In the genomic region with DNA sequence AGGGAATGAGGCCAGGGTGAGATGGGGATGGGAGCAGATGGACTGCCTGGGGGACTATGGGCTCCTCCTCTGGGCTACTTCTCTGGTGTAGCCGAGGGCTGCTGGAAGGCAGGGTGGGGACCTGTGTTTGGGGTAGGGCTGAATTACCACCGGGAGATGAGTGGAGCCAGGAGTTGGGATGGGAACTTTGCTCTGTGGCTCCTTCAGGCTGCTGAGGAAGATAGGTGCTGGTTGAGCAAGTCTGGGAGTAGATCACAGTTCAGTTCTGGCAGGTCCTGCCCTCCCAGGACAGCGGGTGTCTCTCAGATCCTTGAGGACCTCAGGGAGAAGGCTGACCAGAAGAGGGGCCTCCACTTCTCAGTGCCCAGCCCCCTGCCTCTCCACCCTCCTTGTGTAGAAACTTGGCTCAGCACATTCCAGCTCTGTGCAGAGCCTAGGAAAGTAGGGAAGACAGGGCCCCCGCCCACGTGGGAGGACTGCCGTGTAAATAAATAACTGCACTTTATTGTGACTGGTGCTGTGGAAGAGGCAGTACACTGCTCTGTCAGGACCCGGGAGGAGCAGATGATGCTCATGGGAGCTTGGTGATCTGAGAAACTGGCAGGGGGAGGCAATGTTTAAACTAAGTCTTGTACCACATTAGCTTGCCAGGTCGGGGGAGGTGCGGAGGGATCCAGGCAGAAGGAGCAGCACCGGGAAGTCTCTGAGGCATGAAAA, we compare ENCODE assay signal across 9 cellular contexts. TPM values are rescaled to one million over a fixed set of nuclear protein-coding genes. Genes with fewer than 3 reads are reported as not detected.
DNase-seq lines count a peak whose midpoint lies in the region; ATAC-seq and TF ChIP-seq lines count a peak whose summit lies in the region.
"Had no signal": no experiment of that assay in that cellular context is flagged by ENCODE, and none has a peak within 500 bp of the region (broad histone marks: within the 10 kb centered on the region; RNA-seq: fewer than 3 reads in every experiment).

No MANE protein-coding gene starts in this region.

- H3K4me1 Mint-ChIP-seq in chondrocyte (ENCODE audit: low read depth): peaks cover 47% of the 10 kb centered on the region
- peaks cover 67% of the 10 kb centered on the region for H3K4me1 Mint-ChIP-seq in nephron

- ATAC-seq in HG02588 (IDR thresholded peaks at IDR 0.05; ENCODE audit: unreplicated experiment): no peak

- H3K27me3 Mint-ChIP-seq in chondrocyte (ENCODE audit: low read depth): no peaks in the 10 kb centered on the region
- no peaks in the 10 kb centered on the region for H3K27me3 Mint-ChIP-seq in nephron (ENCODE audit: low read depth)

- TF ChIP-seq CTCF in C4-2B (conservative IDR thresholded peaks at IDR 0.05) (no peak), chondrocyte (IDR thresholded peaks at IDR 0.05) (no peak), nephron (IDR thresholded peaks at IDR 0.05; ENCODE audit: unreplicated experiment in 3 of 3) (no peak)

- peak overlapping the region; percentile 86 for H3K27ac Mint-ChIP-seq in chondrocyte (ENCODE audit: unreplicated experiment)
- peak overlapping the region; percentile 88 to 93 (median 92) for H3K27ac Mint-ChIP-seq in nephron

- DNase-seq in HuH-7 (ENCODE audit: low spot score) (peak; percentile 32), chondrocyte (ENCODE audit: low spot score) (peak; percentile 84), GM19238 (ENCODE audit: insufficient read length, low spot score) (no peak), NCI-H187 treated with DMSO at 0.1 percent for 48 hours (lab: John Stamatoyannopoulos, UW) (no peak)
- no peak for DNase-seq in stimulated activated CD4-positive, alpha-beta T cell treated with anti-CD3 and anti-CD28 coated beads, Interleukin-1b, Interleukin-23, amount 100 ng/mL, for 48 hours
- DNase-seq: cerebellar nuclear complex had no signal

- H3K4me3 Mint-ChIP-seq in chondrocyte (ENCODE audit: unreplicated experiment): peak overlapping the region; percentile 39
- peak overlapping the region; percentile 73 to 83 (median 83) for H3K4me3 Mint-ChIP-seq in nephron

- H3K36me3 Mint-ChIP-seq in chondrocyte (ENCODE audit: low read depth) (no peaks in the 10 kb centered on the region), nephron (ENCODE audit: low read depth) (no peaks in the 10 kb centered on the region)

- peak overlapping the region; percentile 48 for H3K27ac ChIP-seq in C4-2B

- no peaks in the 10 kb centered on the region for H3K9me3 Mint-ChIP-seq in chondrocyte (ENCODE audit: low read depth)
- no peaks in the 10 kb centered on the region for H3K9me3 Mint-ChIP-seq in nephron

RNA-seq across cellular contexts. Expression of gene TET3, which starts 15.3 kb away (rescaled TPM):
- total RNA-seq in chondrocyte: 13.1 to 32.2 TPM (median 31.8 TPM) in 3 replicates

Comparison
In these comparisons a context has a peak if more than half of its experiments do, and no peak if none do; other contexts are left out.
1. DNase-seq: peak in HuH-7 (single experiment) and chondrocyte (single experiment); none in stimulated activated CD4-positive, alpha-beta T cell treated with anti-CD3 and anti-CD28 coated beads, Interleukin-1b, Interleukin-23, amount 100 ng/mL, for 48 hours (single experiment), GM19238 (single experiment) and NCI-H187 treated with DMSO at 0.1 percent for 48 hours (single experiment).